16 cellular contexts compared by ENCODE assay signal in the genomic region with DNA sequence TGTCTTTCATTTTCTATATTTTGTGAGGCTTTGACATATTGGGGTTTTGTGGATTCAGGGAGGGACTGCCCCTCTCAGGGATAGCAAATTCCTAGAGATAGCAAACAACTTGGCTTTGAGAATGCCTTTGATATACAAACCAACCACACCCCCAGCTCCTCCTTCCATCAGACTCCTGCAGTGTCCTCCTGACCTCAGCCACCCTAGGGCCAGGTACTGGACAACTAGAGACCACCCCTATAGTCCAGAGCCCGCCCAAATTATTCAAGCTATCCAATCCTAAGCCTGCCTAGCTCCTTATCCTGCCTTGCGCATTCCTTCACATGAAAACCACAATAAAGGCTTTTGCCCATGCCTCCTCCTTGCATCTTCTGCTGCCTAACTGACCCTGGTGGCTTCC. TPM values are rescaled to one million over a fixed set of nuclear protein-coding genes. Genes with fewer than 3 reads are reported as not detected.
DNase-seq lines count a peak whose midpoint lies in the region; ATAC-seq, FAIRE-seq and TF ChIP-seq lines count a peak whose summit lies in the region.
"Had no signal": no experiment of that assay in that cellular context is flagged by ENCODE, and none has a peak within 500 bp of the region (broad histone marks: within the 10 kb centered on the region; RNA-seq: fewer than 3 reads in every experiment).

No MANE protein-coding gene starts in this region.

- peak; percentile 47 for ATAC-seq in HepG2
- no peak for ATAC-seq in right lobe of liver
- ATAC-seq in esophagus mucosa: no peak
- ATAC-seq: A549, GM12878 had no signal

- no peak overlapping the region for H3K4ac ChIP-seq in trophoblast cell (ENCODE audit: low read depth, low read length)

- no peaks in the 10 kb centered on the region for H3K36me3 Mint-ChIP-seq in endodermal cell (ENCODE audit: low read depth)

- POLR2A ChIA-PET in HepG2 (lab: Yijun Ruan, JAX): no interaction called here

- H3K27ac Mint-ChIP-seq in endodermal cell: no peak overlapping the region
- H3K27ac Mint-ChIP-seq: CD4-positive, alpha-beta T cell had no signal

- H3K27me3 Mint-ChIP-seq in endodermal cell (ENCODE audit: insufficient read depth): peaks cover 6% of the 10 kb centered on the region

- no peak overlapping the region for H2AK5ac ChIP-seq in trophoblast cell (ENCODE audit: low read length)

- H2AFZ ChIP-seq in HepG2 (ENCODE audit: low read length): no peak overlapping the region
- H2AFZ ChIP-seq in trophoblast cell (ENCODE audit: insufficient read depth, low read length, poor library complexity): no peak overlapping the region

- H4K8ac ChIP-seq in trophoblast cell (ENCODE audit: low read depth, low read length): no peak overlapping the region

- H3K27ac ChIP-seq in HepG2 (ENCODE audit: extremely low read length, insufficient read depth, low read length) (no peak overlapping the region), right lobe of liver (no peak overlapping the region), endodermal cell (ENCODE audit: low read depth, low read length) (no peak overlapping the region), trophoblast cell (ENCODE audit: low read depth, low read length) (no peak overlapping the region)
- H3K27ac ChIP-seq: 22Rv1, C4-2B had no signal

- 28% methylated on average over 2 of the region's 2 CpGs for WGBS in HepG2 (ENCODE audit: low lambda C conversion rate)
- 82% methylated on average over 2 of the region's 2 CpGs for WGBS in right lobe of liver (ENCODE audit: insufficient coverage, low coverage, low lambda C conversion rate, missing lambda C conversion rate)
- WGBS in endodermal cell (ENCODE audit: insufficient coverage in 1 of 2, insufficient read length in 1 of 2), 2 experiments: 86 to 89% methylated on average over 1 to 2 of the region's 2 CpGs
- WGBS in trophoblast cell (ENCODE audit: extremely low coverage, insufficient coverage, insufficient read length): no CpG with 5 or more reads among the region's 2 CpGs

- H3K4me1 Mint-ChIP-seq in endodermal cell: peaks cover 5% of the 10 kb centered on the region

- no peak overlapping the region for H2BK120ac ChIP-seq in trophoblast cell (ENCODE audit: insufficient read depth, low read length, poor library complexity)

- H2BK12ac ChIP-seq in trophoblast cell (ENCODE audit: low read length): no peak overlapping the region

- intact Hi-C loops in HepG2 (cut with micrococcal nuclease; ENCODE audit: unreplicated experiment): no loop called here
- intact Hi-C loops in right lobe of liver (cut with DNase I): no loop called here

- DNase-seq in HepG2 (ENCODE audit: low spot score) (peak; percentile 56), right lobe of liver (no peak), NCI-H226 (peak; percentile 49), endodermal cell (peak; percentile 63), trophoblast cell (no peak), GF-D8 (lab: John Stamatoyannopoulos, UW) (no peak), medulla oblongata (ENCODE audit: extremely low spot score) (no peak)
- DNase-seq: AML-193; CD4-positive, alpha-beta T cell; DMS153; DMS79 had no signal

- H3K9me3 Mint-ChIP-seq in endodermal cell: peaks cover 28% of the 10 kb centered on the region
- H3K9me3 Mint-ChIP-seq: CD4-positive, alpha-beta T cell had no signal

- no peak overlapping the region for H3K14ac ChIP-seq in trophoblast cell (ENCODE audit: low read length)

- no TSS peak for BruUV-seq in HepG2 (replicated peaks; lab: Mats Ljungman, UMichigan)

- TF ChIP-seq POLR2A in HepG2 (IDR thresholded peaks at IDR 0.05; ENCODE audit: insufficient read depth in 1 of 2, low read depth in 2 of 2, low read length in 2 of 2) (no peak), right lobe of liver (IDR thresholded peaks at IDR 0.05) (no peak)

- H3K9me3 ChIP-seq in HepG2 (ENCODE audit: low read length) (no peaks in the 10 kb centered on the region), right lobe of liver (no peaks in the 10 kb centered on the region), endodermal cell (ENCODE audit: control insufficient read depth, low read length) (no peaks in the 10 kb centered on the region), trophoblast cell (ENCODE audit: insufficient read depth, low read depth, low read length) (no peaks in the 10 kb centered on the region)
- H3K9me3 ChIP-seq: A549 had no signal

- peaks cover 15% of the 10 kb centered on the region for H3K4me1 ChIP-seq in HepG2 (ENCODE audit: insufficient read depth, low read length)
- no peaks in the 10 kb centered on the region for H3K4me1 ChIP-seq in right lobe of liver
- H3K4me1 ChIP-seq in endodermal cell (ENCODE audit: control insufficient read depth, insufficient read depth, low read length): no peaks in the 10 kb centered on the region
- H3K4me1 ChIP-seq in trophoblast cell (ENCODE audit: control insufficient read depth in 1 of 2, insufficient read depth in 2 of 2, low read length in 2 of 2): peaks cover 2 to 4% of the 10 kb centered on the region in 2 experiments

- CTCF ChIA-PET in HepG2 (lab: Yijun Ruan, JAX; ENCODE audit: low intra/inter-chr PET ratio, low total read pairs): no interaction called here

- H2BK5ac ChIP-seq in trophoblast cell (ENCODE audit: low read depth, low read length, poor library complexity): peak overlapping the region; percentile 17

- H3K4me3 ChIP-seq in HepG2 (replicated peaks in 1 of 3; ENCODE audit: insufficient read depth in 1 of 3, low read depth in 2 of 3, low read length in 3 of 3) (no peak overlapping the region), right lobe of liver (no peak overlapping the region), endodermal cell (ENCODE audit: low read length) (no peak overlapping the region), trophoblast cell (ENCODE audit: low read depth, low read length) (no peak overlapping the region)
- H3K4me3 ChIP-seq: A549, GM12878 had no signal

- no peak overlapping the region for H3K23ac ChIP-seq in trophoblast cell (ENCODE audit: low read length)

- FAIRE-seq in HepG2 (lab: Jason Lieb, UNC): no peak
- FAIRE-seq: A549, GM12878 had no signal

- no peak for TF ChIP-seq RAD21 in HepG2 (CRISPR knock-in tag; IDR thresholded peaks at IDR 0.05)

- TF ChIP-seq CTCF in HepG2 (CRISPR knock-in tag; IDR thresholded peaks at IDR 0.05) (no peak), right lobe of liver (IDR thresholded peaks at IDR 0.05) (no peak), endodermal cell (conservative IDR thresholded peaks at IDR 0.05) (no peak)

- H3K36me3 ChIP-seq in HepG2 (replicated peaks in 1 of 2; ENCODE audit: control insufficient read depth in 1 of 2, insufficient read depth in 2 of 2, low read length in 2 of 2): no peaks in the 10 kb centered on the region
- no peaks in the 10 kb centered on the region for H3K36me3 ChIP-seq in right lobe of liver
- H3K36me3 ChIP-seq in endodermal cell (ENCODE audit: control insufficient read depth, insufficient read depth, low read length): no peaks in the 10 kb centered on the region
- no peaks in the 10 kb centered on the region for H3K36me3 ChIP-seq in trophoblast cell (ENCODE audit: control insufficient read depth in 1 of 2, insufficient read depth in 2 of 2, low read length in 2 of 2)

- H4K91ac ChIP-seq in trophoblast cell (ENCODE audit: low read depth, low read length): no peak overlapping the region

- H3K18ac ChIP-seq in trophoblast cell (ENCODE audit: low read length): no peak overlapping the region

- H3K79me2 ChIP-seq in HepG2 (ENCODE audit: insufficient read depth, low read length): no peaks in the 10 kb centered on the region
- H3K79me2 ChIP-seq in trophoblast cell (ENCODE audit: control insufficient read depth, insufficient read depth, low read length, poor library complexity): no peaks in the 10 kb centered on the region

- H3K27me3 ChIP-seq in HepG2 (ENCODE audit: control insufficient read depth in 1 of 2, insufficient read depth in 2 of 2, low read length in 2 of 2) (0 out of 5 replicates have a peak, but pooled peaks cover 0 to 5% of the 10 kb centered on the region in 2 experiments), right lobe of liver (no peaks in the 10 kb centered on the region), endodermal cell (ENCODE audit: control insufficient read depth, insufficient read depth, low read length, poor library complexity, severe bottlenecking) (no peaks in the 10 kb centered on the region), trophoblast cell (ENCODE audit: insufficient read depth, low read length) (no peaks in the 10 kb centered on the region)

- H3K4me3 Mint-ChIP-seq in endodermal cell: no peak overlapping the region
- H3K4me3 Mint-ChIP-seq: CD4-positive, alpha-beta T cell had no signal

- no peak overlapping the region for H4K12ac ChIP-seq in trophoblast cell (ENCODE audit: low read depth, low read length)

- no peaks in the 10 kb centered on the region for H4K20me1 ChIP-seq in HepG2 (ENCODE audit: insufficient read depth, low read length)

- TF ChIP-seq EP300 in HepG2 (IDR thresholded peaks at IDR 0.05; ENCODE audit: low read depth in 2 of 2, low read length in 2 of 2) (no peak), HepG2 (CRISPR knock-in tag; IDR thresholded peaks at IDR 0.05; ENCODE audit: borderline replicate concordance) (no peak)

- in situ Hi-C loops in HepG2 (cut with HindIII; ENCODE audit: extremely low pct_ligation_motif_present, low pct_unique_long_range_greater_than_20kb): no loop called here

- H3K4me2 ChIP-seq in HepG2 (ENCODE audit: low read depth, low read length): no peak overlapping the region
- H3K4me2 ChIP-seq in trophoblast cell (ENCODE audit: low read length): no peak overlapping the region
- H3K4me2 ChIP-seq: A549 had no signal

- no peaks in the 10 kb centered on the region for H3K79me1 ChIP-seq in trophoblast cell (ENCODE audit: low read length)

- H3K9ac ChIP-seq in HepG2 (ENCODE audit: insufficient read depth, low read depth, low read length): no peak overlapping the region
- H3K9ac ChIP-seq in endodermal cell (ENCODE audit: extremely low read depth, low read length, poor library complexity, severe bottlenecking): no peak overlapping the region
- H3K9ac ChIP-seq in trophoblast cell (ENCODE audit: low read length): no peak overlapping the region

RNA-seq across cellular contexts. Expression of a gene that starts 22.9 kb away (rescaled TPM):
- total RNA-seq in HepG2 (2016; rRNA removed; fragmentation: Illumina TruSeq; extraction: Trizol) (24.1 and 29.2 TPM in 2 replicates), right lobe of liver (10 to 100 TPM; 12.1 to 18.6 (median 14.2) TPM), endodermal cell (10 to 100 TPM; 21.5 to 30.9 TPM), esophagus mucosa (20.5 TPM)
- 9.6 and 10.8 TPM in 2 replicates for total RNA-seq in HepG2 (2016; cell fraction: cytosol; rRNA removed; fragmentation: Illumina TruSeq; extraction: Trizol; ENCODE audit: low read depth)
- total RNA-seq in HepG2 (2016; cell fraction: insoluble cytoplasmic fraction; rRNA removed; fragmentation: Illumina TruSeq; extraction: Trizol): 23.1 and 32.1 TPM in 2 replicates
- total RNA-seq in HepG2 (2016; cell fraction: membrane; rRNA removed; fragmentation: Illumina TruSeq; extraction: Trizol): 10.5 and 11.3 TPM in 2 replicates
- 20.7 and 24.7 TPM in 2 replicates for total RNA-seq in HepG2 (2016; cell fraction: nucleus; rRNA removed; fragmentation: Illumina TruSeq; extraction: Trizol)
- polyA plus RNA-seq in HepG2 (2011; rRNA removed): 12.6 and 14.7 TPM in 2 replicates
- 4.3 and 6.5 TPM in 2 replicates for polyA plus RNA-seq in HepG2 (2011; cell fraction: cytosol; rRNA removed)
- polyA plus RNA-seq in HepG2 (2011; cell fraction: nucleus; rRNA removed): 12.5 and 14.1 TPM in 2 replicates
- polyA plus RNA-seq in HepG2 (2012): 8.5 and 10.2 TPM in 2 replicates
- polyA plus RNA-seq in HepG2 (2016; cell fraction: cytosol; fragmentation: Illumina TruSeq; extraction: Trizol; ENCODE audit: low read depth): 1.3 and 1.4 TPM in 2 replicates
- polyA plus RNA-seq in HepG2 (2016; cell fraction: insoluble cytoplasmic fraction; fragmentation: Illumina TruSeq; extraction: Trizol; ENCODE audit: low read depth): 16.8 and 16.9 TPM in 2 replicates
- 1.7 and 1.9 TPM in 2 replicates for polyA plus RNA-seq in HepG2 (2016; cell fraction: membrane; fragmentation: Illumina TruSeq; extraction: Trizol; ENCODE audit: low read depth)
- polyA plus RNA-seq in HepG2 (2016; cell fraction: nucleus; fragmentation: Illumina TruSeq; extraction: Trizol; ENCODE audit: insufficient read depth, low read depth): 18.3 and 23.4 TPM in 2 replicates
- 11.8 and 17.5 TPM in 2 replicates for polyA minus RNA-seq in HepG2 (2011; rRNA and poly(A)+ RNA removed; ENCODE audit: low replicate concordance)
- polyA minus RNA-seq in HepG2 (2011; cell fraction: cytosol; rRNA and poly(A)+ RNA removed): 16.4 and 23.1 TPM in 2 replicates
- 34.6 and 39.1 TPM in 2 replicates for polyA minus RNA-seq in HepG2 (2011; cell fraction: nucleus; rRNA and poly(A)+ RNA removed)
- 17.1 TPM for polyA plus RNA-seq in endodermal cell (2013, experiment 1 of 2)
- polyA plus RNA-seq in endodermal cell (2013, experiment 2 of 2): 18.5 TPM
- 18.7 and 19.3 TPM in 2 replicates for polyA plus RNA-seq in trophoblast cell (2013)

Comparison
In these comparisons a context has a peak if more than half of its experiments do, and no peak if none do; other contexts are left out.
1. DNase-seq: peak in HepG2 (single experiment), NCI-H226 (single experiment) and endodermal cell (single experiment); none in right lobe of liver (0 of 3), trophoblast cell (0 of 2), GF-D8 (single experiment) and medulla oblongata (single experiment).